ENCODE assay signal across 19 cellular contexts in the genomic region with DNA sequence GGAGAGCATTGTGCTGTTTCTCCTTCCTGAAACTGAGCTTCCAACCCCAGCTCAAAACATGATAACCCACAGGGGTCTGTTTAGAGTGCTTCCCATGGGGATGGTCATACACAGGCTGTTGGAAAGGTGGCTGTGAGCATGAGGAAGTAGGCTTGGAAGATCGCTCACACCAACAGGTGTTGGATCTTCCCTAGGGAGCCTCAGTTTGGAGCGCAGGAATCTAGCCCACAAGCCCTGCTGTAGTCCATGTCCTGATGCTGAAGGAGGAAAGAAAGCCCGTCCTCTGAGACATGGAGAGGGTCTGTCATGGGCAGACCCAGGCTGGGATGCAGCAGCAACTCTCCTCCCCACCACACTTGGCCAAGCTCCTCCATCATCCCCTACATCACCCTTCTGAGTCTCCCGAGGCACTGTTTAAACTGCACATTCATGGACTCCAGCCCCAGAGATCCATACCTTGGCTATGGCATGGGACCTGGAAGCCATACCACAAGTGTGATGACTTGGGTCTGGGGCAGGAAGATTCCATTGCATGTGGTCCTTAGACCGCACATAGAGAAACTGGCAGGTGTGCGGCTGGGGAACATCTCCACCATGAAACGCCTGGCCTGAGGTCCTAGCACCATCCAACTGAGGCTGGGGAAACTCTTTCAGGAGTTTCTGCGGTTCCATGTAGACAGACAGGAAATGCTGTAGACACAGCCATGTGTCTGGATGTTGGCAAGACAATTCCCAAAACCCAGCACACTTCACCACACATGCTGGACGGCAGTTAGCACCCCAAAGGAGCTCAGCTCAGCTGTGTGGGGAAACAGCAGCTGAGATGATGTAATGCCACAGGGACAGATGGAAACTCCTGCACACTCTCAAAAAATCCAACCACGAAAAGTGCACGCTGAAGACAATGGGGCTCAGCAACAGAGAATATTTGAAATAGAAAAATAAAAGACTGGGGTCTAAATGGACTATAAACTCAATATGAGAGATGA. TPM values are rescaled to one million over a fixed set of nuclear protein-coding genes. Genes with fewer than 3 reads are reported as not detected.
DNase-seq lines count a peak whose midpoint lies in the region; ATAC-seq and TF ChIP-seq lines count a peak whose summit lies in the region.
"Had no signal": no experiment of that assay in that cellular context is flagged by ENCODE, and none has a peak within 500 bp of the region (broad histone marks: within the 10 kb centered on the region; RNA-seq: fewer than 3 reads in every experiment).

No MANE protein-coding gene starts in this region.

- no peaks in the 10 kb centered on the region for H3K79me1 ChIP-seq in trophoblast cell (ENCODE audit: low read length)

- no peak overlapping the region for H2AFZ ChIP-seq in trophoblast cell (ENCODE audit: insufficient read depth, low read length, poor library complexity)
- H2AFZ ChIP-seq in smooth muscle cell (ENCODE audit: low read depth): no peak overlapping the region

- H3K27ac ChIP-seq in trophoblast cell (ENCODE audit: low read depth, low read length) (no peak overlapping the region), right lobe of liver (no peak overlapping the region), smooth muscle cell (ENCODE audit: low read depth) (no peak overlapping the region)
- H3K27ac ChIP-seq: WERI-Rb-1 had no signal

- no peak overlapping the region for H3K18ac ChIP-seq in trophoblast cell (ENCODE audit: low read length)

- H4K8ac ChIP-seq in trophoblast cell (ENCODE audit: low read depth, low read length): no peak overlapping the region

- TF ChIP-seq CTCF in fibroblast of the aortic adventitia (IDR thresholded peaks at IDR 0.05; ENCODE audit: insufficient read depth, low read length) (no peak), right lobe of liver (IDR thresholded peaks at IDR 0.05) (no peak), smooth muscle cell (IDR thresholded peaks at IDR 0.05; ENCODE audit: borderline replicate concordance, insufficient read depth, poor library complexity, severe bottlenecking) (no peak)

- no peak overlapping the region for H4K91ac ChIP-seq in trophoblast cell (ENCODE audit: low read depth, low read length)

- H3K4me1 ChIP-seq in trophoblast cell (ENCODE audit: control insufficient read depth in 1 of 2, insufficient read depth in 2 of 2, low read length in 2 of 2) (peaks cover 0 to 2% of the 10 kb centered on the region in 2 experiments), right lobe of liver (no peaks in the 10 kb centered on the region), smooth muscle cell (ENCODE audit: low read depth) (peaks cover 3% of the 10 kb centered on the region)

- H3F3A ChIP-seq in smooth muscle cell (ENCODE audit: low read depth): no peaks in the 10 kb centered on the region

- H3K4me3 ChIP-seq in fibroblast of the aortic adventitia (ENCODE audit: low read depth, low read length): no peak overlapping the region
- no peak overlapping the region for H3K4me3 ChIP-seq in trophoblast cell (ENCODE audit: low read depth, low read length)
- no peak overlapping the region for H3K4me3 ChIP-seq in right lobe of liver
- no peak overlapping the region for H3K4me3 ChIP-seq in smooth muscle cell

- DNase-seq in DMS79 treated with DMSO at 0.1 percent for 48 hours (lab: John Stamatoyannopoulos, UW): peak; percentile 21
- DNase-seq in DMS79 (lab: John Stamatoyannopoulos, UW): no peak
- DNase-seq in NCI-H69 (lab: John Stamatoyannopoulos, UW): peak; percentile 36
- peak; percentile 34 for DNase-seq in fibroblast of the aortic adventitia (ENCODE audit: low read depth)
- DNase-seq in trophoblast cell: no peak
- no peak for DNase-seq in right lobe of liver
- DNase-seq in activated CD4-positive, alpha-beta T cell treated with anti-CD3 and anti-CD28 coated beads, Interleukin-2, amount 50 U/mL, for 1 hour: no peak
- DNase-seq in smooth muscle cell (lab: John Stamatoyannopoulos, UW; ENCODE audit: unreplicated experiment): no peak
- DNase-seq: activated CD8-positive, alpha-beta T cell treated with anti-CD3 and anti-CD28 coated beads, Interleukin-2, amount 10 ng/mL, durations not matched to agents 7 days and 5 days; activated naive CD8-positive, alpha-beta T cell treated with anti-CD3 and anti-CD28 coated beads, Interleukin-2, amount 50 U/mL, for 24 hours; CD4-positive, alpha-beta T cell; effector CD8-positive, alpha-beta T cell; HFFc6; Karpas-422; naive thymus-derived CD8-positive, alpha-beta T cell; NCI-H1436; NCI-H446 treated with DMSO at 0.1 percent for 48 hours; stimulated activated naive B cell treated with anti-CD40 and anti-IgM and Interleukin-4, amounts not matched to agents 10 μg/mL and 1 μg/mL and 100 μg/mL, for 72 hours; WERI-Rb-1 had no signal

- no peak overlapping the region for H2BK5ac ChIP-seq in trophoblast cell (ENCODE audit: low read depth, low read length, poor library complexity)

- H3K23ac ChIP-seq in trophoblast cell (ENCODE audit: low read length): no peak overlapping the region

- H3K36me3 ChIP-seq in trophoblast cell (ENCODE audit: control insufficient read depth in 1 of 2, insufficient read depth in 2 of 2, low read length in 2 of 2) (no peaks in the 10 kb centered on the region), right lobe of liver (no peaks in the 10 kb centered on the region), smooth muscle cell (ENCODE audit: low read depth) (no peaks in the 10 kb centered on the region)
- H3K36me3 ChIP-seq: WERI-Rb-1 had no signal

- no peak overlapping the region for H2AK5ac ChIP-seq in trophoblast cell (ENCODE audit: low read length)

- H3K4me2 ChIP-seq in trophoblast cell (ENCODE audit: low read length): no peak overlapping the region
- no peak overlapping the region for H3K4me2 ChIP-seq in smooth muscle cell

- no peak overlapping the region for H2BK120ac ChIP-seq in trophoblast cell (ENCODE audit: insufficient read depth, low read length, poor library complexity)

- no CpG with 5 or more reads among the region's 11 CpGs for WGBS in trophoblast cell (ENCODE audit: extremely low coverage, insufficient coverage, insufficient read length)
- WGBS in right lobe of liver (ENCODE audit: insufficient coverage, low coverage, low lambda C conversion rate, missing lambda C conversion rate): 81% methylated on average over 6 of the region's 11 CpGs
- 70% methylated on average over 11 of the region's 11 CpGs for WGBS in smooth muscle cell (ENCODE audit: low lambda C conversion rate)

- no peak for ATAC-seq in right lobe of liver
- ATAC-seq: activated CD8-positive, alpha-beta T cell treated with anti-CD3 and anti-CD28 coated beads, Interleukin-2, amount 10 ng/mL, durations not matched to agents 7 days and 5 days; activated naive CD8-positive, alpha-beta T cell treated with anti-CD3 and anti-CD28 coated beads, Interleukin-2, amount 50 U/mL, for 24 hours; naive thymus-derived CD8-positive, alpha-beta T cell; stimulated activated naive B cell treated with anti-CD40 and anti-IgM and Interleukin-4, amounts not matched to agents 10 μg/mL and 1 μg/mL and 100 μg/mL, for 72 hours had no signal

- H3K9me3 ChIP-seq in trophoblast cell (ENCODE audit: insufficient read depth, low read depth, low read length): peaks cover 4% of the 10 kb centered on the region
- no peaks in the 10 kb centered on the region for H3K9me3 ChIP-seq in right lobe of liver
- no peaks in the 10 kb centered on the region for H3K9me3 ChIP-seq in smooth muscle cell (replicated peaks; ENCODE audit: low read depth)

- no peak overlapping the region for H3K14ac ChIP-seq in trophoblast cell (ENCODE audit: low read length)

- H2BK12ac ChIP-seq in trophoblast cell (ENCODE audit: low read length): no peak overlapping the region

- peak overlapping the region; percentile 25 for H3K9ac ChIP-seq in trophoblast cell (ENCODE audit: low read length)
- no peak overlapping the region for H3K9ac ChIP-seq in smooth muscle cell (ENCODE audit: low read depth)

- H3K27me3 ChIP-seq in trophoblast cell (ENCODE audit: insufficient read depth, low read length) (no peaks in the 10 kb centered on the region), right lobe of liver (no peaks in the 10 kb centered on the region), smooth muscle cell (ENCODE audit: low read depth) (no peaks in the 10 kb centered on the region)

- no peaks in the 10 kb centered on the region for H4K20me1 ChIP-seq in smooth muscle cell (ENCODE audit: low read depth)

- intact Hi-C loops in right lobe of liver (cut with DNase I): loop anchor here (5.0 kb wide), 1 partner anchor 695 kb away; no protein-coding TSS in a partner anchor

- H3K79me2 ChIP-seq in trophoblast cell (ENCODE audit: control insufficient read depth, insufficient read depth, low read length, poor library complexity) (no peaks in the 10 kb centered on the region), smooth muscle cell (ENCODE audit: low read depth) (no peaks in the 10 kb centered on the region)

- no peak overlapping the region for H4K12ac ChIP-seq in trophoblast cell (ENCODE audit: low read depth, low read length)

- H3K4ac ChIP-seq in trophoblast cell (ENCODE audit: low read depth, low read length): no peak overlapping the region

- TF ChIP-seq POLR2A in right lobe of liver (IDR thresholded peaks at IDR 0.05): no peak

RNA-seq across cellular contexts. Expression of a gene that starts 27.6 kb away (rescaled TPM):
- 9.8 and 12.7 TPM in 2 replicates for total RNA-seq in fibroblast of the aortic adventitia (ENCODE audit: low replicate concordance)
- polyA plus RNA-seq in trophoblast cell (2013): 13.5 and 14.3 TPM in 2 replicates
- total RNA-seq in right lobe of liver: 1 to 10 TPM; 5.1 to 8.9 (median 7.2) TPM
- total RNA-seq in smooth muscle cell: 8.8 and 26.8 TPM in 2 replicates
- polyA plus RNA-seq in smooth muscle cell: 3.4 and 5.8 TPM in 2 replicates

Comparison
In these comparisons a context has a peak if more than half of its experiments do, and no peak if none do; other contexts are left out.
1. DNase-seq: peak in DMS79 treated with DMSO at 0.1 percent for 48 hours (single experiment), NCI-H69 (single experiment) and fibroblast of the aortic adventitia (single experiment); none in DMS79 (single experiment), trophoblast cell (0 of 2), right lobe of liver (0 of 3), activated CD4-positive, alpha-beta T cell treated with anti-CD3 and anti-CD28 coated beads, Interleukin-2, amount 50 U/mL, for 1 hour (single experiment) and smooth muscle cell (single experiment).